24 cellular contexts compared by ENCODE assay signal in genomic region chr5:172521338-172521932, GRCh38.
DNase-seq lines count a peak whose midpoint lies in the region; ATAC-seq, FAIRE-seq and TF ChIP-seq lines count a peak whose summit lies in the region.
"Had no signal": no experiment of that assay in that cellular context is flagged by ENCODE, and none has a peak within 500 bp of the region (broad histone marks: within the 10 kb centered on the region; RNA-seq: fewer than 3 reads in every experiment).

No MANE protein-coding gene starts in this region.

- no peak overlapping the region for H2AK9ac ChIP-seq in IMR-90 (replicated peaks; ENCODE audit: low read depth, low read length, poor library complexity)

- TF ChIP-seq RAD21 in HepG2 (CRISPR knock-in tag; IDR thresholded peaks at IDR 0.05) (no peak), IMR-90 (IDR thresholded peaks at IDR 0.05; ENCODE audit: low read length) (no peak)

- no peak for TF ChIP-seq EP300 in HepG2 (IDR thresholded peaks at IDR 0.05; ENCODE audit: low read depth in 2 of 2, low read length in 2 of 2)
- no peak for TF ChIP-seq EP300 in HepG2 (CRISPR knock-in tag; IDR thresholded peaks at IDR 0.05; ENCODE audit: borderline replicate concordance)

- CTCF ChIA-PET in HepG2 (lab: Yijun Ruan, JAX; ENCODE audit: low intra/inter-chr PET ratio, low total read pairs) (no interaction called here), IMR-90 (lab: Yijun Ruan, JAX) (no interaction called here)

- BruUV-seq in HepG2 (replicated peaks; lab: Mats Ljungman, UMichigan) (no TSS peak), IMR-90 (replicated peaks; lab: Mats Ljungman, UMichigan) (no TSS peak)

- no peaks in the 10 kb centered on the region for H3K9me1 ChIP-seq in IMR-90 (ENCODE audit: insufficient read depth, low read length)

- FAIRE-seq in HepG2 (lab: Jason Lieb, UNC), result no peak
- FAIRE-seq: GM12878, GM12892, GM18507 had no signal

- intact Hi-C loops in HepG2 (cut with micrococcal nuclease; ENCODE audit: unreplicated experiment), result no loop called here
- intact Hi-C loops in right lobe of liver (cut with DNase I), result no loop called here
- intact Hi-C loops in IMR-90 (cut with micrococcal nuclease), result no loop called here
- intact Hi-C loops in breast epithelium (cut with DNase I; ENCODE audit: low total_unique reads), result no loop called here

- H3K14ac ChIP-seq in IMR-90 (replicated peaks; ENCODE audit: low read depth, low read length), result no peak overlapping the region

- ATAC-seq in HepG2 (no peak), right lobe of liver (no peak), IMR-90 (ENCODE audit: low read depth) (no peak)
- ATAC-seq: GM12878 had no signal

- H3K4me3 ChIP-seq in HepG2 (replicated peaks in 1 of 3; ENCODE audit: insufficient read depth in 1 of 3, low read depth in 2 of 3, low read length in 3 of 3) (no peak overlapping the region), right lobe of liver (no peak overlapping the region), IMR-90 (ENCODE audit: insufficient read depth, low read depth, low read length) (no peak overlapping the region), breast epithelium (no peak overlapping the region)
- H3K4me3 ChIP-seq: BLaER1, GM12878 had no signal

- no peak overlapping the region for H2BK15ac ChIP-seq in IMR-90 (ENCODE audit: low read depth, low read length)

- dilution Hi-C loops in IMR-90 (cut with HindIII; ENCODE audit: low sequenced_read_pairs, unreplicated experiment), result no loop called here

- in situ Hi-C loops in HepG2 (cut with HindIII; ENCODE audit: extremely low pct_ligation_motif_present, low pct_unique_long_range_greater_than_20kb) (no loop called here), IMR-90 (cut with MboI; ENCODE audit: low sequenced_read_pairs) (no loop called here)

- no peak overlapping the region for H4K91ac ChIP-seq in IMR-90 (ENCODE audit: insufficient read depth, low read depth, low read length)

- no peak overlapping the region for H4K8ac ChIP-seq in IMR-90 (ENCODE audit: low read depth in 2 of 2, low read length in 2 of 2)

- H2AFZ ChIP-seq in HepG2 (ENCODE audit: low read length) (no peak overlapping the region), IMR-90 (replicated peaks; ENCODE audit: low read length, poor library complexity) (no peak overlapping the region)

- H3K56ac ChIP-seq in IMR-90 (ENCODE audit: extremely low read depth, insufficient read depth, low read length), result no peak overlapping the region

- 2% methylated on average over 3 of the region's 3 CpGs for WGBS in HepG2 (ENCODE audit: low lambda C conversion rate)
- WGBS in right lobe of liver (ENCODE audit: insufficient coverage, low coverage, low lambda C conversion rate, missing lambda C conversion rate), result 63% methylated on average over 3 of the region's 3 CpGs
- WGBS in IMR-90 (ENCODE audit: extremely low coverage in 2 of 2, insufficient read length in 1 of 2), 2 experiments, result no CpG with 5 or more reads among the region's 3 CpGs

- no peak overlapping the region for H3K4ac ChIP-seq in IMR-90 (ENCODE audit: low read depth, low read length)

- no peak overlapping the region for H3K23ac ChIP-seq in IMR-90 (ENCODE audit: low read depth, low read length)

- no peaks in the 10 kb centered on the region for H3K79me2 ChIP-seq in HepG2 (ENCODE audit: insufficient read depth, low read length)

- TF ChIP-seq POLR2A in HepG2 (IDR thresholded peaks at IDR 0.05; ENCODE audit: insufficient read depth in 1 of 2, low read depth in 2 of 2, low read length in 2 of 2), result no peak
- TF ChIP-seq POLR2A in right lobe of liver (IDR thresholded peaks at IDR 0.05), result no peak
- TF ChIP-seq POLR2A in IMR-90 (IDR thresholded peaks at IDR 0.05; ENCODE audit: low read depth, low read length), result no peak
- no peak for TF ChIP-seq POLR2A in breast epithelium (IDR thresholded peaks at IDR 0.05)

- no peak overlapping the region for H4K5ac ChIP-seq in IMR-90 (ENCODE audit: low read depth, low read length)

- no peak overlapping the region for H3K9ac ChIP-seq in HepG2 (ENCODE audit: insufficient read depth, low read depth, low read length)
- H3K9ac ChIP-seq in IMR-90 (ENCODE audit: low read depth, low read length), result no peak overlapping the region
- H3K9ac ChIP-seq: BLaER1 had no signal

- H3K36me3 ChIP-seq in HepG2 (replicated peaks in 1 of 2; ENCODE audit: control insufficient read depth in 1 of 2, insufficient read depth in 2 of 2, low read length in 2 of 2) (no peaks in the 10 kb centered on the region), right lobe of liver (no peaks in the 10 kb centered on the region), IMR-90 (ENCODE audit: control insufficient read depth, insufficient read depth, low read length) (no peaks in the 10 kb centered on the region), breast epithelium (no peaks in the 10 kb centered on the region)
- H3K36me3 ChIP-seq: BE2C, BLaER1 had no signal

- no peak overlapping the region for H3K18ac ChIP-seq in IMR-90 (ENCODE audit: low read depth, low read length)

- no peaks in the 10 kb centered on the region for H3K9me3 ChIP-seq in HepG2 (ENCODE audit: low read length)
- peaks cover 0 to 4% (median 0%) of the 10 kb centered on the region in 4 donors for H3K9me3 ChIP-seq in right lobe of liver
- H3K9me3 ChIP-seq in IMR-90 (ENCODE audit: control insufficient read depth, insufficient read depth, low read length), result peaks cover 6% of the 10 kb centered on the region
- peaks cover 6 to 38% of the 10 kb centered on the region in 2 donors for H3K9me3 ChIP-seq in breast epithelium

- no peak for DNase-seq in HepG2 (ENCODE audit: low spot score)
- no peak for DNase-seq in right lobe of liver
- DNase-seq in IMR-90, result no peak
- DNase-seq in kidney tubule cell (ENCODE audit: low spot score), result no peak
- DNase-seq in breast epithelium (ENCODE audit: low spot score in 2 of 2), result no peak
- DNase-seq: ACHN; BE2C; C1 segment of cervical spinal cord; CD4-positive, alpha-beta memory T cell; CD4-positive, CD25-positive, alpha-beta regulatory T cell; CD8-positive, alpha-beta memory T cell; COR-L47; DMS 273 treated with DMSO at 0.1 percent for 48 hours; DMS153; DMS53; DMS79; DND-41; EL; GDM1 had no signal

- no peak overlapping the region for H3K27ac ChIP-seq in HepG2 (ENCODE audit: extremely low read length, insufficient read depth, low read length)
- H3K27ac ChIP-seq in right lobe of liver, result no peak overlapping the region
- H3K27ac ChIP-seq in IMR-90 (ENCODE audit: insufficient read depth, low read length), result no peak overlapping the region
- no peak overlapping the region for H3K27ac ChIP-seq in breast epithelium
- H3K27ac ChIP-seq: 22Rv1, BLaER1 had no signal

- no peak overlapping the region for H2BK5ac ChIP-seq in IMR-90 (ENCODE audit: low read depth, low read length, poor library complexity, severe bottlenecking)

- H3K79me1 ChIP-seq in IMR-90 (ENCODE audit: low read depth in 1 of 2, low read length in 2 of 2), result no peaks in the 10 kb centered on the region

- H3K4me1 ChIP-seq in HepG2 (ENCODE audit: insufficient read depth, low read length) (no peaks in the 10 kb centered on the region), right lobe of liver (no peaks in the 10 kb centered on the region), IMR-90 (ENCODE audit: control insufficient read depth, insufficient read depth, low read length) (no peaks in the 10 kb centered on the region), breast epithelium (no peaks in the 10 kb centered on the region)
- H3K4me1 ChIP-seq: BE2C, BLaER1 had no signal

- H3K4me2 ChIP-seq in HepG2 (ENCODE audit: low read depth, low read length), result no peak overlapping the region
- no peak overlapping the region for H3K4me2 ChIP-seq in IMR-90 (ENCODE audit: low read depth, low read length)
- H3K4me2 ChIP-seq: BLaER1 had no signal

- no peaks in the 10 kb centered on the region; a peak in 1 of 5 replicates for H3K27me3 ChIP-seq in HepG2 (ENCODE audit: control insufficient read depth in 1 of 2, insufficient read depth in 2 of 2, low read length in 2 of 2)
- H3K27me3 ChIP-seq in right lobe of liver, result no peaks in the 10 kb centered on the region
- H3K27me3 ChIP-seq in IMR-90 (ENCODE audit: control insufficient read depth, insufficient read depth, low read length), result peaks cover 15% of the 10 kb centered on the region; the same call in 1 of the 2 replicates
- no peaks in the 10 kb centered on the region for H3K27me3 ChIP-seq in breast epithelium
- H3K27me3 ChIP-seq: BE2C, BLaER1 had no signal

- H2AK5ac ChIP-seq in IMR-90 (ENCODE audit: low read depth, low read length), result no peak overlapping the region

- no peak overlapping the region for H2BK120ac ChIP-seq in IMR-90 (ENCODE audit: low read depth, low read length)

- TF ChIP-seq CTCF in HepG2 (CRISPR knock-in tag; IDR thresholded peaks at IDR 0.05) (no peak), right lobe of liver (IDR thresholded peaks at IDR 0.05) (no peak), IMR-90 (conservative IDR thresholded peaks at IDR 0.05; ENCODE audit: low read depth, low read length) (no peak), breast epithelium (IDR thresholded peaks at IDR 0.05) (no peak)

- H4K20me1 ChIP-seq in HepG2 (ENCODE audit: insufficient read depth, low read length) (no peaks in the 10 kb centered on the region), IMR-90 (ENCODE audit: insufficient read depth, low read length) (no peaks in the 10 kb centered on the region)
- H4K20me1 ChIP-seq: BLaER1 had no signal

- H2BK20ac ChIP-seq in IMR-90 (ENCODE audit: low read depth, low read length), result no peak overlapping the region

- POLR2A ChIA-PET in HepG2 (lab: Yijun Ruan, JAX) (no interaction called here), IMR-90 (lab: Charles Lee; ENCODE audit: unreplicated experiment) (no interaction called here)

TF ChIP-seq in HepG2, 621 proteins besides CTCF, POLR2A, EP300 and RAD21:
- TF ChIP-seq MAFF (IDR thresholded peaks at IDR 0.05; ENCODE audit: low read depth, low read length), result peak; percentile 48; the same call in 1 of the 2 replicates
- TF ChIP-seq TBX3 (IDR thresholded peaks at IDR 0.05; ENCODE audit: borderline replicate concordance), result no peak
- TF ChIP-seq MAFK (conservative IDR thresholded peaks at IDR 0.05 in 1 of 2, IDR thresholded peaks at IDR 0.05 in 1 of 2; ENCODE audit: low read length in 2 of 2), result peak; percentile 42 to 77; a peak in 2 of 4 replicates
TF ChIP-seq in HepG2: peak in this region for 2.

TF ChIP-seq in IMR-90, 13 proteins besides CTCF, POLR2A, EP300 and RAD21:
- no peak for TF ChIP-seq MAZ (IDR thresholded peaks at IDR 0.05; ENCODE audit: borderline replicate concordance, low read depth, low read length)
- TF ChIP-seq BHLHE40 (IDR thresholded peaks at IDR 0.05; ENCODE audit: low read depth, low read length), result no peak
- TF ChIP-seq MAFK (IDR thresholded peaks at IDR 0.05; ENCODE audit: low read depth, low read length), result peak; percentile 70
- no peak for TF ChIP-seq CHD1 (IDR thresholded peaks at IDR 0.05; ENCODE audit: low read depth, low read length)
